In the genomic region with DNA sequence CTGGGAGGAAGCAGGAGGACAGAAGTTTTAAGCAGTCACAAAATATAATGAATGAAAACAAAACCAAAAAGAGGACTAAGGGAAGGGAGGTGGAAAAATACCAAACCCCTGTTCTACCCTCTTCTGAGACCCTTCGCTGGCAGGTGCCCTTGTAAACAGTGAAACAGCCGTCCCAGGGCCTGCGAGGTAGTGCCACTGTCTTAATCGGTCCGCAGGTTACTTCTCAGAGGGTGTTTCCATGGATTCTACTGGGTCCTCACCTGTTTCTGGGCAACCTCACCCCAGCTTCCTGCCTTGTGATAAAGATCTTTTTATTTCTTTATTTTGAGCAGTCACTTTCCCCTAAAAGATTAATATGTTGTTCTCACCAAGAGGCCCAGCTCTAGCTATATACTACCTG, we compare ENCODE assay signal across 8 cellular contexts.
DNase-seq lines count a peak whose midpoint lies in the region; ATAC-seq and TF ChIP-seq lines count a peak whose summit lies in the region.

No MANE protein-coding gene starts in this region.

- peak overlapping the region; percentile 68 for H3K27ac ChIP-seq in naive thymus-derived CD4-positive, alpha-beta T cell (ENCODE audit: low read depth, low read length)
- peak overlapping the region in 2 of 4 donors; percentile 58 to 86 for H3K27ac ChIP-seq in upper lobe of left lung
- H3K27ac ChIP-seq in mesendoderm (ENCODE audit: low read depth, low read length): no peak overlapping the region

- H3K9ac ChIP-seq in mesendoderm (ENCODE audit: low read length): no peak overlapping the region

- peak overlapping the region; percentile 84 for H3K4me3 Mint-ChIP-seq in activated naive CD4-positive, alpha-beta T cell treated with anti-CD3 and anti-CD28 coated beads, Interleukin-2, amount 50 U/mL, for 24 hours
- H3K4me3 Mint-ChIP-seq in naive thymus-derived CD4-positive, alpha-beta T cell: peak overlapping the region in 9 of 10 donors; percentile 18 to 95 (median 90)

- 33 to 34% methylated on average over 5 of the region's 5 CpGs for WGBS in upper lobe of left lung, 2 donors
- no CpG with 5 or more reads among the region's 5 CpGs for WGBS in mesendoderm (ENCODE audit: extremely low coverage, insufficient coverage, low lambda C conversion rate)

- DNase-seq in CD1c-positive myeloid dendritic cell (ENCODE audit: extremely low spot score): peak; percentile 21
- DNase-seq in naive thymus-derived CD4-positive, alpha-beta T cell: no peak
- DNase-seq in HUDEP-2 (lab: John Stamatoyannopoulos, UW; ENCODE audit: unreplicated experiment in 76 of 76): no peak
- no peak for DNase-seq in upper lobe of left lung
- DNase-seq in mesendoderm: no peak

- no peaks in the 10 kb centered on the region for H3K36me3 ChIP-seq in naive thymus-derived CD4-positive, alpha-beta T cell (ENCODE audit: control insufficient read depth in 2 of 3, insufficient read depth in 3 of 3, low read length in 3 of 3)
- no peaks in the 10 kb centered on the region for H3K36me3 ChIP-seq in upper lobe of left lung
- H3K36me3 ChIP-seq in mesendoderm (ENCODE audit: control insufficient read depth, insufficient read depth, low read length): no peaks in the 10 kb centered on the region

- no peak for TF ChIP-seq CTCF in upper lobe of left lung (IDR thresholded peaks at IDR 0.05)

- CTCF ChIA-PET in naive thymus-derived CD4-positive, alpha-beta T cell (lab: Charles Lee): interaction anchor here (0.5 to 4.5 kb wide), 20 partner anchors 9 to 1624 kb away, joined by 3 to 34 read pairs (median 4); no protein-coding TSS in a partner anchor

- H3K79me2 ChIP-seq in mesendoderm (ENCODE audit: control insufficient read depth, insufficient read depth, low read length): no peaks in the 10 kb centered on the region

- no peak overlapping the region for H4K5ac ChIP-seq in mesendoderm (ENCODE audit: low read length)

- no peaks in the 10 kb centered on the region for H3K27me3 Mint-ChIP-seq in activated naive CD4-positive, alpha-beta T cell treated with anti-CD3 and anti-CD28 coated beads, Interleukin-2, amount 50 U/mL, for 24 hours
- no peaks in the 10 kb centered on the region for H3K27me3 Mint-ChIP-seq in naive thymus-derived CD4-positive, alpha-beta T cell

- TF ChIP-seq POLR2A in upper lobe of left lung (IDR thresholded peaks at IDR 0.05): no peak

- no peak overlapping the region for H3K56ac ChIP-seq in mesendoderm (ENCODE audit: low read length)

- no peak overlapping the region for H2BK120ac ChIP-seq in mesendoderm (ENCODE audit: low read depth, low read length)

- no peak overlapping the region for H2BK15ac ChIP-seq in mesendoderm (replicated peaks; ENCODE audit: low read depth)

- no peak overlapping the region for H2BK5ac ChIP-seq in mesendoderm (ENCODE audit: low read length)

- H3K4me1 ChIP-seq in naive thymus-derived CD4-positive, alpha-beta T cell (ENCODE audit: control insufficient read depth in 2 of 2, insufficient read depth in 2 of 2, low read length in 2 of 2): peaks cover 16 to 33% of the 10 kb centered on the region in 2 donors
- H3K4me1 ChIP-seq in upper lobe of left lung: peaks cover 19 to 35% (median 30%) of the 10 kb centered on the region in 4 donors
- no peaks in the 10 kb centered on the region for H3K4me1 ChIP-seq in mesendoderm (ENCODE audit: control insufficient read depth, low read depth, low read length)

- peaks cover 45% of the 10 kb centered on the region for H3K4me1 Mint-ChIP-seq in activated naive CD4-positive, alpha-beta T cell treated with anti-CD3 and anti-CD28 coated beads, Interleukin-2, amount 50 U/mL, for 24 hours
- H3K4me1 Mint-ChIP-seq in naive thymus-derived CD4-positive, alpha-beta T cell: peaks cover 25 to 62% (median 40%) of the 10 kb centered on the region in 7 donors

- no peaks in the 10 kb centered on the region for H3K27me3 ChIP-seq in naive thymus-derived CD4-positive, alpha-beta T cell (ENCODE audit: control insufficient read depth in 2 of 2, insufficient read depth in 2 of 2, low read length in 2 of 2)
- H3K27me3 ChIP-seq in upper lobe of left lung: no peaks in the 10 kb centered on the region
- H3K27me3 ChIP-seq in mesendoderm (ENCODE audit: insufficient read depth, low read length, poor library complexity): no peaks in the 10 kb centered on the region

- H3K9me3 Mint-ChIP-seq in activated naive CD4-positive, alpha-beta T cell treated with anti-CD3 and anti-CD28 coated beads, Interleukin-2, amount 50 U/mL, for 24 hours: no peaks in the 10 kb centered on the region
- H3K9me3 Mint-ChIP-seq in naive thymus-derived CD4-positive, alpha-beta T cell: peaks cover 0 to 7% (median 0%) of the 10 kb centered on the region in 11 donors

- no peak overlapping the region for H4K8ac ChIP-seq in mesendoderm (ENCODE audit: low read depth, low read length)

- no peak overlapping the region for H3K23ac ChIP-seq in mesendoderm (ENCODE audit: low read length)

- TF ChIP-seq EP300 in upper lobe of left lung (IDR thresholded peaks at IDR 0.05): no peak

- H3K18ac ChIP-seq in mesendoderm (ENCODE audit: low read length): no peak overlapping the region

- intact Hi-C loops in naive thymus-derived CD4-positive, alpha-beta T cell (cut with micrococcal nuclease): loop anchor here (1.0 to 5.0 kb wide), 6 partner anchors 27 to 340 kb away; no protein-coding TSS in a partner anchor

- H2AK5ac ChIP-seq in mesendoderm (ENCODE audit: low read length): no peak overlapping the region

- H3K9me3 ChIP-seq in naive thymus-derived CD4-positive, alpha-beta T cell (ENCODE audit: control insufficient read depth in 2 of 3, low read length in 3 of 3): no peaks in the 10 kb centered on the region
- no peaks in the 10 kb centered on the region for H3K9me3 ChIP-seq in upper lobe of left lung

- no peaks in the 10 kb centered on the region for H3K79me1 ChIP-seq in mesendoderm (ENCODE audit: low read length)

- H3K4ac ChIP-seq in mesendoderm (ENCODE audit: low read depth, low read length): no peak overlapping the region

- no peak overlapping the region for H3K4me2 ChIP-seq in mesendoderm (ENCODE audit: low read length)

- H3K36me3 Mint-ChIP-seq in activated naive CD4-positive, alpha-beta T cell treated with anti-CD3 and anti-CD28 coated beads, Interleukin-2, amount 50 U/mL, for 24 hours: no peaks in the 10 kb centered on the region
- no peaks in the 10 kb centered on the region for H3K36me3 Mint-ChIP-seq in naive thymus-derived CD4-positive, alpha-beta T cell

- H3K27ac Mint-ChIP-seq in activated naive CD4-positive, alpha-beta T cell treated with anti-CD3 and anti-CD28 coated beads, Interleukin-2, amount 50 U/mL, for 24 hours: peak overlapping the region; percentile 70
- peak overlapping the region in 8 of 9 donors; percentile 76 to 92 (median 84) for H3K27ac Mint-ChIP-seq in naive thymus-derived CD4-positive, alpha-beta T cell

- H3K4me3 ChIP-seq in naive thymus-derived CD4-positive, alpha-beta T cell (ENCODE audit: low read length): no peak overlapping the region
- no peak overlapping the region for H3K4me3 ChIP-seq in upper lobe of left lung
- H3K4me3 ChIP-seq in mesendoderm (ENCODE audit: low read length): no peak overlapping the region

- ATAC-seq in HG02610 (IDR thresholded peaks at IDR 0.05; ENCODE audit: unreplicated experiment): peak; percentile 6
- ATAC-seq in naive thymus-derived CD4-positive, alpha-beta T cell: no peak
- ATAC-seq in GM21717 (IDR thresholded peaks at IDR 0.05; ENCODE audit: unreplicated experiment): no peak
- ATAC-seq in upper lobe of left lung (ENCODE audit: low FRiP score in 2 of 2): no peak

- POLR2A ChIA-PET in naive thymus-derived CD4-positive, alpha-beta T cell (lab: Charles Lee): interaction anchor here (0.9 to 1.5 kb wide), 2 partner anchors 56 to 129 kb away, joined by 4 to 8 read pairs; a partner anchor contains a TSS
